In genomic region chr16:23803591-23804123, GRCh38 we compare ENCODE assay signal across 8 cellular contexts. TPM values are rescaled to one million over a fixed set of nuclear protein-coding genes. Genes with fewer than 3 reads are reported as not detected.
DNase-seq lines count a peak whose midpoint lies in the region; ATAC-seq and TF ChIP-seq lines count a peak whose summit lies in the region.

No MANE protein-coding gene starts in this region.

- no peak for ATAC-seq in GM18517 (IDR thresholded peaks at IDR 0.05; ENCODE audit: unreplicated experiment)

- H3K4me1 Mint-ChIP-seq in activated naive CD8-positive, alpha-beta T cell treated with anti-CD3 and anti-CD28 coated beads for 36 hours: peaks cover 16% of the 10 kb centered on the region

- no peaks in the 10 kb centered on the region for H3K9me2 ChIP-seq in SU-DHL-6 (replicated peaks; ENCODE audit: insufficient read depth, low read length)

- H3K27me3 Mint-ChIP-seq in activated naive CD8-positive, alpha-beta T cell treated with anti-CD3 and anti-CD28 coated beads for 36 hours: no peaks in the 10 kb centered on the region

- H4K20me1 ChIP-seq in SU-DHL-6 (ENCODE audit: low read depth, low read length): no peaks in the 10 kb centered on the region

- no peaks in the 10 kb centered on the region for H3K9me3 Mint-ChIP-seq in activated naive CD8-positive, alpha-beta T cell treated with anti-CD3 and anti-CD28 coated beads for 36 hours

- H3K36me3 Mint-ChIP-seq in activated naive CD8-positive, alpha-beta T cell treated with anti-CD3 and anti-CD28 coated beads for 36 hours: no peaks in the 10 kb centered on the region

- no peak overlapping the region for H3K4me3 Mint-ChIP-seq in activated naive CD8-positive, alpha-beta T cell treated with anti-CD3 and anti-CD28 coated beads for 36 hours

- H3K27me3 ChIP-seq in SU-DHL-6 (ENCODE audit: low read length): no peaks in the 10 kb centered on the region

- H3F3A ChIP-seq in SU-DHL-6 (ENCODE audit: insufficient read depth): no peaks in the 10 kb centered on the region

- no peaks in the 10 kb centered on the region for H3K79me2 ChIP-seq in SU-DHL-6 (ENCODE audit: insufficient read depth, low read length)

- no peak overlapping the region for H3K4me2 ChIP-seq in SU-DHL-6 (ENCODE audit: low read depth, low read length, poor library complexity, severe bottlenecking)

- H2AFZ ChIP-seq in SU-DHL-6 (ENCODE audit: low read depth, low read length, severe bottlenecking): no peak overlapping the region

- TF ChIP-seq CTCF in SU-DHL-6 (IDR thresholded peaks at IDR 0.05; ENCODE audit: insufficient read depth, low read length, poor library complexity, severe bottlenecking): peak; percentile 61

- H3K36me3 ChIP-seq in SU-DHL-6 (ENCODE audit: low read length): no peaks in the 10 kb centered on the region

- no peak overlapping the region for H3K9ac ChIP-seq in SU-DHL-6 (ENCODE audit: low read length)

- no peaks in the 10 kb centered on the region for H3K9me3 ChIP-seq in SU-DHL-6 (ENCODE audit: insufficient read depth, low read length)

- DNase-seq in SIG-M5 treated with dmso at 0.1 percent for 504 hours (lab: John Stamatoyannopoulos, UW; ENCODE audit: unreplicated experiment) (peak; percentile 50), SIG-M5 (lab: John Stamatoyannopoulos, UW) (no peak), HPDE6-E6E7 (ENCODE audit: extremely low spot score) (peak; percentile 57), hepatic stellate cell (ENCODE audit: low spot score) (peak; percentile 11)
- DNase-seq in activated naive CD8-positive, alpha-beta T cell treated with anti-CD3 and anti-CD28 coated beads for 36 hours: peak; percentile 75
- peak; percentile 83 for DNase-seq in stimulated activated CD4-positive, alpha-beta T cell treated with anti-CD3 and anti-CD28 coated beads, Interleukin-15, amount 100 ng/mL, for 24 hours

- H3K4me3 ChIP-seq in SU-DHL-6 (ENCODE audit: insufficient read depth, low read length, poor library complexity, severe bottlenecking): no peak overlapping the region

- no peak overlapping the region for H3K27ac ChIP-seq in SU-DHL-6 (ENCODE audit: low read depth, low read length)

- no peak overlapping the region for H3K27ac Mint-ChIP-seq in activated naive CD8-positive, alpha-beta T cell treated with anti-CD3 and anti-CD28 coated beads for 36 hours

RNA-seq across cellular contexts. Expression of gene PRKCB, which starts 32.1 kb away (rescaled TPM):
- total RNA-seq in activated naive CD8-positive, alpha-beta T cell treated with anti-CD3 and anti-CD28 coated beads for 36 hours: 10 to 100 TPM; 75.8 to 82.6 TPM

RNA-seq across cellular contexts. Expression of gene CHP2, which starts 48.8 kb away (rescaled TPM):
- not detected for total RNA-seq in activated naive CD8-positive, alpha-beta T cell treated with anti-CD3 and anti-CD28 coated beads for 36 hours
